8 cellular contexts compared by ENCODE assay signal in genomic region chr5:116135344-116135743, GRCh38.
DNase-seq lines count a peak whose midpoint lies in the region; ATAC-seq lines count a peak whose summit lies in the region.

No MANE protein-coding gene starts in this region.

- peak; percentile 99 for ATAC-seq in GM18519 (IDR thresholded peaks at IDR 0.05; ENCODE audit: low FRiP score, unreplicated experiment)
- peak; percentile 98 for ATAC-seq in GM21526 (IDR thresholded peaks at IDR 0.05; ENCODE audit: low FRiP score, unreplicated experiment)
- ATAC-seq in HG03460 (IDR thresholded peaks at IDR 0.05; ENCODE audit: unreplicated experiment): peak; percentile 99

- intact Hi-C loops in posterior cingulate gyrus (cut with DNase I): loop anchor here (5.0 kb wide), 1 partner anchor 437 kb away; the partner anchor contains the start of gene SEMA6A

- peak; percentile 19 for DNase-seq in central memory CD4-positive, alpha-beta T cell
- DNase-seq in germinal center (ENCODE audit: low spot score): no peak
- no peak for DNase-seq in posterior cingulate gyrus
- DNase-seq in activated gamma-delta T cell treated with Interleukin-2 at 50 U/mL for 16 hours: no peak
- DNase-seq in kidney glomerular epithelial cell (lab: John Stamatoyannopoulos, UW): no peak
